Comparison of ENCODE assay signal across 13 cellular contexts in genomic region chr5:151110122-151110681, GRCh38.
DNase-seq lines count a peak whose midpoint lies in the region; ATAC-seq lines count a peak whose summit lies in the region.
"Had no signal": no experiment of that assay in that cellular context is flagged by ENCODE, and none has a peak within 500 bp of the region (broad histone marks: within the 10 kb centered on the region; RNA-seq: fewer than 3 reads in every experiment).

No MANE protein-coding gene starts in this region.

- peaks cover 5% of the 10 kb centered on the region for H3K36me3 Mint-ChIP-seq in activated naive CD4-positive, alpha-beta T cell treated with anti-CD3 and anti-CD28 coated beads, Interleukin-2, amount 50 U/mL, for 24 hours
- peaks cover 63% of the 10 kb centered on the region for H3K36me3 Mint-ChIP-seq in activated naive CD8-positive, alpha-beta T cell treated with anti-CD3 and anti-CD28 coated beads, Interleukin-2, amount 50 U/mL, for 24 hours (ENCODE audit: low read depth)

- no peak overlapping the region for H3K4me3 ChIP-seq in stomach smooth muscle (ENCODE audit: low read length in 2 of 2)

- no peak overlapping the region for H3K9ac ChIP-seq in stomach smooth muscle (ENCODE audit: low read length in 2 of 2)

- no peaks in the 10 kb centered on the region for H3K9me3 ChIP-seq in stomach smooth muscle (ENCODE audit: control insufficient read depth in 2 of 2, low read length in 2 of 2)

- peaks cover 1% of the 10 kb centered on the region for H3K4me1 Mint-ChIP-seq in activated naive CD4-positive, alpha-beta T cell treated with anti-CD3 and anti-CD28 coated beads, Interleukin-2, amount 50 U/mL, for 24 hours
- H3K4me1 Mint-ChIP-seq in activated naive CD8-positive, alpha-beta T cell treated with anti-CD3 and anti-CD28 coated beads, Interleukin-2, amount 50 U/mL, for 24 hours, result peaks cover 3% of the 10 kb centered on the region

- peaks cover 35% of the 10 kb centered on the region for H3K4me1 ChIP-seq in stomach smooth muscle (ENCODE audit: control insufficient read depth, insufficient read depth, low read length)

- no peak for DNase-seq in activated naive CD4-positive, alpha-beta T cell (lab: John Stamatoyannopoulos, UW)
- DNase-seq in activated naive CD8-positive, alpha-beta T cell treated with anti-CD3 and anti-CD28 coated beads, Interleukin-2, amount 50 U/mL, for 24 hours, result no peak
- no peak for DNase-seq in DMS79 (lab: John Stamatoyannopoulos, UW)
- no peak for DNase-seq in NCI-H128 (lab: John Stamatoyannopoulos, UW; ENCODE audit: unreplicated experiment)
- no peak for DNase-seq in NCI-H1092 (lab: John Stamatoyannopoulos, UW)
- DNase-seq: natural killer cell, SIG-M5, small intestine had no signal

- H3K27me3 ChIP-seq in stomach smooth muscle (ENCODE audit: control insufficient read depth in 1 of 2, insufficient read depth in 2 of 2, low read length in 2 of 2), result no peaks in the 10 kb centered on the region

- H3K36me3 ChIP-seq in stomach smooth muscle (ENCODE audit: control insufficient read depth in 2 of 2, insufficient read depth in 2 of 2, low read length in 2 of 2), result peaks cover 36 to 44% of the 10 kb centered on the region in 2 donors

- ATAC-seq in HG02588 (IDR thresholded peaks at IDR 0.05; ENCODE audit: unreplicated experiment), result peak; percentile 35
- no peak for ATAC-seq in activated naive CD8-positive, alpha-beta T cell treated with anti-CD3 and anti-CD28 coated beads, Interleukin-2, amount 50 U/mL, for 24 hours
- ATAC-seq: HepG2, natural killer cell had no signal

- H3K4me3 Mint-ChIP-seq in activated naive CD4-positive, alpha-beta T cell treated with anti-CD3 and anti-CD28 coated beads, Interleukin-2, amount 50 U/mL, for 24 hours, result no peak overlapping the region
- peak overlapping the region; percentile 17 for H3K4me3 Mint-ChIP-seq in activated naive CD8-positive, alpha-beta T cell treated with anti-CD3 and anti-CD28 coated beads, Interleukin-2, amount 50 U/mL, for 24 hours
- H3K4me3 Mint-ChIP-seq: natural killer cell had no signal

- no peaks in the 10 kb centered on the region for H3K9me3 Mint-ChIP-seq in activated naive CD4-positive, alpha-beta T cell treated with anti-CD3 and anti-CD28 coated beads, Interleukin-2, amount 50 U/mL, for 24 hours
- H3K9me3 Mint-ChIP-seq in activated naive CD8-positive, alpha-beta T cell treated with anti-CD3 and anti-CD28 coated beads, Interleukin-2, amount 50 U/mL, for 24 hours, result no peaks in the 10 kb centered on the region
- H3K9me3 Mint-ChIP-seq: natural killer cell had no signal

- no peaks in the 10 kb centered on the region for H3K27me3 Mint-ChIP-seq in activated naive CD4-positive, alpha-beta T cell treated with anti-CD3 and anti-CD28 coated beads, Interleukin-2, amount 50 U/mL, for 24 hours
- H3K27me3 Mint-ChIP-seq in activated naive CD8-positive, alpha-beta T cell treated with anti-CD3 and anti-CD28 coated beads, Interleukin-2, amount 50 U/mL, for 24 hours, result no peaks in the 10 kb centered on the region

- H3K27ac Mint-ChIP-seq in activated naive CD4-positive, alpha-beta T cell treated with anti-CD3 and anti-CD28 coated beads, Interleukin-2, amount 50 U/mL, for 24 hours, result peak overlapping the region; percentile 41
- peak overlapping the region; percentile 28 for H3K27ac Mint-ChIP-seq in activated naive CD8-positive, alpha-beta T cell treated with anti-CD3 and anti-CD28 coated beads, Interleukin-2, amount 50 U/mL, for 24 hours

- H3K27ac ChIP-seq in stomach smooth muscle (ENCODE audit: low read length), result peak overlapping the region; percentile 93
- H3K27ac ChIP-seq: VCaP had no signal
